In the genomic region with DNA sequence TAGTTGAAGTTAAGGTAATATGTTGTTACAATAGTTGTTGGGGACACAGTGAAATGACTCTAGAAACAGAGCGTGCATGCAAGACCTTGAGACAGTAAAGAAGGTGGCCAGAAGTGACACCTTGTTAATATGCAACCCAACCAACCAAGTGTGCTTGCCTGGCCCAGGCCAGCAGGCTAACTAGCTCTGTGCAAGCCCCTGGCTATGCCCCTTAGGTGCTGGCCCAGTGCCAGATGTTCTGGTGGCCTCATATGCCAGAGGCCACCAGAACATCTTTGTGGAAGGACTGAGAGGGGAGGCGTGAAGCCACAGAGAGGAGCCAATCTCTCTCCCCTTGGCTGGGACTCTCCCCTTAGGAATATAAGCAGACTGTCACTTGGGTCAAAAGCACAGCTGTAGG, we compare ENCODE assay signal across 14 cellular contexts.
DNase-seq lines count a peak whose midpoint lies in the region; ATAC-seq and TF ChIP-seq lines count a peak whose summit lies in the region.
"Had no signal": no experiment of that assay in that cellular context is flagged by ENCODE, and none has a peak within 500 bp of the region (broad histone marks: within the 10 kb centered on the region; RNA-seq: fewer than 3 reads in every experiment).

No MANE protein-coding gene starts in this region.

- H3K36me3 ChIP-seq in psoas muscle (ENCODE audit: insufficient read depth in 1 of 2, low read depth in 1 of 2): no peaks in the 10 kb centered on the region

- H3K4me3 ChIP-seq in psoas muscle: no peak overlapping the region

- H3K9me3 ChIP-seq in psoas muscle: no peaks in the 10 kb centered on the region

- H3K4me1 Mint-ChIP-seq in dendritic cell treated with granulocyte-macrophage colony-stimulating factor and Interleukin-4, amounts not matched to agents 40 ng/mL and 50 ng/mL, for 4 days (ENCODE audit: low read depth): peaks cover 86% of the 10 kb centered on the region

- no peak overlapping the region for H3K4me3 Mint-ChIP-seq in dendritic cell treated with granulocyte-macrophage colony-stimulating factor and Interleukin-4, amounts not matched to agents 40 ng/mL and 50 ng/mL, for 4 days
- H3K4me3 Mint-ChIP-seq: stimulated activated naive CD8-positive, alpha-beta T cell treated with anti-CD3 and anti-CD28 coated beads, Interleukin-15, Interleukin-2, amounts not matched to agents 100 ng/mL and 50 ng/mL, for 24 hours had no signal

- DNase-seq in NCI-H146 (lab: John Stamatoyannopoulos, UW): peak; percentile 48
- no peak for DNase-seq in NCI-H146 treated with DMSO at 0.1 percent for 48 hours (lab: John Stamatoyannopoulos, UW; ENCODE audit: unreplicated experiment)
- peak in 1 of 2 donors; percentile 26 for DNase-seq in psoas muscle
- DNase-seq in NCI-H345 (lab: John Stamatoyannopoulos, UW): no peak
- no peak for DNase-seq in nucleus accumbens (lab: John Stamatoyannopoulos, UW)
- no peak for DNase-seq in GM03348 (ENCODE audit: low spot score)
- DNase-seq: DMS79; NCI-H1930; stimulated activated CD4-positive, alpha-beta T cell treated with anti-CD3 and anti-CD28 coated beads, Interleukin-2, amount 100 ng/mL, for 24 hours had no signal

- peaks cover 72% of the 10 kb centered on the region for H3K4me1 ChIP-seq in psoas muscle

- WGBS in psoas muscle, 3 donors: 62 to 83% (median 65%) methylated on average over 2 of the region's 2 CpGs

- no peaks in the 10 kb centered on the region for H3K27me3 ChIP-seq in psoas muscle (ENCODE audit: insufficient read depth in 3 of 3, low read length in 2 of 3)

- H3K27ac Mint-ChIP-seq in dendritic cell treated with granulocyte-macrophage colony-stimulating factor and Interleukin-4, amounts not matched to agents 40 ng/mL and 50 ng/mL, for 4 days: peak overlapping the region; percentile 87
- H3K27ac Mint-ChIP-seq: activated T-helper 2 cell treated with anti-CD3 and anti-CD28 coated beads, Interferon-gamma antibody, Interleukin-2, Interleukin-4, amounts not matched to agents 10 μg/mL and 5 μg/mL and 100 μg/mL, durations not matched to agents 14 hours and 24 hours and 36 hours; stimulated activated naive CD8-positive, alpha-beta T cell treated with anti-CD3 and anti-CD28 coated beads, Interleukin-15, Interleukin-2, amounts not matched to agents 100 ng/mL and 50 ng/mL, for 24 hours had no signal

- TF ChIP-seq CTCF in psoas muscle (IDR thresholded peaks at IDR 0.05): no peak

- H3K27ac ChIP-seq in psoas muscle: peak overlapping the region; percentile 95

- intact Hi-C loops in dendritic cell treated with granulocyte-macrophage colony-stimulating factor and Interleukin-4, amounts not matched to agents 40 ng/mL and 50 ng/mL, for 4 days (cut with micrococcal nuclease): no loop called here
- intact Hi-C loops in psoas muscle (cut with DNase I): loop anchor here (5.0 to 10.0 kb wide), 2 partner anchors 252 to 400 kb away; a partner anchor contains a TSS

- H3K9me3 Mint-ChIP-seq in dendritic cell treated with granulocyte-macrophage colony-stimulating factor and Interleukin-4, amounts not matched to agents 40 ng/mL and 50 ng/mL, for 4 days: peaks cover 7% of the 10 kb centered on the region
- H3K9me3 Mint-ChIP-seq: activated T-helper 2 cell treated with anti-CD3 and anti-CD28 coated beads, Interferon-gamma antibody, Interleukin-2, Interleukin-4, amounts not matched to agents 10 μg/mL and 5 μg/mL and 100 μg/mL, durations not matched to agents 14 hours and 24 hours and 36 hours had no signal

- H3K36me3 Mint-ChIP-seq in dendritic cell treated with granulocyte-macrophage colony-stimulating factor and Interleukin-4, amounts not matched to agents 40 ng/mL and 50 ng/mL, for 4 days (ENCODE audit: low read depth): no peaks in the 10 kb centered on the region

- peak; percentile 60 for ATAC-seq in HG03064 (IDR thresholded peaks at IDR 0.05; ENCODE audit: low read depth, unreplicated experiment)
- no peak for ATAC-seq in psoas muscle
- ATAC-seq: activated CD4-positive, CD25-positive, alpha-beta regulatory T cell treated with anti-CD3 and anti-CD28 coated beads, Interleukin-2, amount 50 U/mL, for 24 hours had no signal

- H3K27me3 Mint-ChIP-seq in dendritic cell treated with granulocyte-macrophage colony-stimulating factor and Interleukin-4, amounts not matched to agents 40 ng/mL and 50 ng/mL, for 4 days: no peaks in the 10 kb centered on the region
- H3K27me3 Mint-ChIP-seq: stimulated activated naive CD8-positive, alpha-beta T cell treated with anti-CD3 and anti-CD28 coated beads, Interleukin-15, Interleukin-2, amounts not matched to agents 100 ng/mL and 50 ng/mL, for 24 hours had no signal
